9 cellular contexts compared by ENCODE assay signal in genomic region chr12:75482636-75483035, GRCh38. TPM values are rescaled to one million over a fixed set of nuclear protein-coding genes. Genes with fewer than 3 reads are reported as not detected.
DNase-seq lines count a peak whose midpoint lies in the region; ATAC-seq, FAIRE-seq and TF ChIP-seq lines count a peak whose summit lies in the region.
"Had no signal": no experiment of that assay in that cellular context is flagged by ENCODE, and none has a peak within 500 bp of the region (broad histone marks: within the 10 kb centered on the region; RNA-seq: fewer than 3 reads in every experiment).

No MANE protein-coding gene starts in this region.

- no peaks in the 10 kb centered on the region for H3K36me3 Mint-ChIP-seq in type B pancreatic cell

- H3K79me2 ChIP-seq in HepG2 (ENCODE audit: insufficient read depth, low read length) (no peaks in the 10 kb centered on the region), PC-3 (ENCODE audit: low read length) (peaks cover 31% of the 10 kb centered on the region)

- in situ Hi-C loops in HepG2 (cut with HindIII; ENCODE audit: extremely low pct_ligation_motif_present, low pct_unique_long_range_greater_than_20kb): no loop called here

- H3K36me3 ChIP-seq in right lobe of liver: no peaks in the 10 kb centered on the region
- H3K36me3 ChIP-seq in HepG2 (replicated peaks in 1 of 2; ENCODE audit: control insufficient read depth in 1 of 2, insufficient read depth in 2 of 2, low read length in 2 of 2): no peaks in the 10 kb centered on the region
- H3K36me3 ChIP-seq in PC-3 (ENCODE audit: low read depth, low read length): no peaks in the 10 kb centered on the region
- no peaks in the 10 kb centered on the region for H3K36me3 ChIP-seq in gastroesophageal sphincter
- peaks cover 0 to 2% of the 10 kb centered on the region in 2 donors for H3K36me3 ChIP-seq in aorta (ENCODE audit: control insufficient read depth in 1 of 2, insufficient read depth in 2 of 2, low read length in 1 of 2)

- H3K4me1 Mint-ChIP-seq in type B pancreatic cell (ENCODE audit: unreplicated experiment): peaks cover 8% of the 10 kb centered on the region

- H3K27me3 ChIP-seq in right lobe of liver (no peaks in the 10 kb centered on the region), HepG2 (ENCODE audit: control insufficient read depth in 1 of 2, insufficient read depth in 2 of 2, low read length in 2 of 2) (no peaks in the 10 kb centered on the region), PC-3 (ENCODE audit: low read length) (no peaks in the 10 kb centered on the region), gastroesophageal sphincter (no peaks in the 10 kb centered on the region), aorta (ENCODE audit: control insufficient read depth in 1 of 2, insufficient read depth in 2 of 2, low read length in 1 of 2) (no peaks in the 10 kb centered on the region)

- no peaks in the 10 kb centered on the region for H3K9me3 ChIP-seq in right lobe of liver
- H3K9me3 ChIP-seq in HepG2 (ENCODE audit: low read length): no peaks in the 10 kb centered on the region
- no peaks in the 10 kb centered on the region for H3K9me3 ChIP-seq in PC-3 (ENCODE audit: low read length)
- no peaks in the 10 kb centered on the region for H3K9me3 ChIP-seq in gastroesophageal sphincter
- no peaks in the 10 kb centered on the region for H3K9me3 ChIP-seq in aorta (ENCODE audit: control insufficient read depth, low read length)

- H3K4me1 ChIP-seq in right lobe of liver: no peaks in the 10 kb centered on the region
- H3K4me1 ChIP-seq in HepG2 (ENCODE audit: insufficient read depth, low read length): peaks cover 26% of the 10 kb centered on the region
- H3K4me1 ChIP-seq in PC-3 (ENCODE audit: insufficient read depth, low read length): peaks cover 32% of the 10 kb centered on the region
- peaks cover 0 to 38% (median 3%) of the 10 kb centered on the region in 3 donors for H3K4me1 ChIP-seq in gastroesophageal sphincter
- H3K4me1 ChIP-seq in aorta (ENCODE audit: control insufficient read depth in 1 of 2, insufficient read depth in 2 of 2, low read length in 2 of 2): peaks cover 0 to 3% of the 10 kb centered on the region in 2 donors

- TF ChIP-seq POLR2A in right lobe of liver (IDR thresholded peaks at IDR 0.05): no peak
- no peak for TF ChIP-seq POLR2A in HepG2 (IDR thresholded peaks at IDR 0.05; ENCODE audit: insufficient read depth in 1 of 2, low read depth in 2 of 2, low read length in 2 of 2)
- no peak for TF ChIP-seq POLR2A in gastroesophageal sphincter (IDR thresholded peaks at IDR 0.05)

- TF ChIP-seq EP300 in HepG2 (IDR thresholded peaks at IDR 0.05; ENCODE audit: low read depth in 2 of 2, low read length in 2 of 2) (no peak), HepG2 (CRISPR knock-in tag; IDR thresholded peaks at IDR 0.05; ENCODE audit: borderline replicate concordance) (no peak), gastroesophageal sphincter (IDR thresholded peaks at IDR 0.05) (no peak)

- H3K27me3 Mint-ChIP-seq in type B pancreatic cell: no peaks in the 10 kb centered on the region

- no peaks in the 10 kb centered on the region for H3K9me2 ChIP-seq in PC-3 (replicated peaks; ENCODE audit: low read length)

- H4K20me1 ChIP-seq in HepG2 (ENCODE audit: insufficient read depth, low read length) (no peaks in the 10 kb centered on the region), PC-3 (ENCODE audit: low read length) (no peaks in the 10 kb centered on the region)

- H3K9me3 Mint-ChIP-seq in type B pancreatic cell: no peaks in the 10 kb centered on the region

- 18% methylated on average over 4 of the region's 4 CpGs for whole genome bisulfite sequencing in right lobe of liver (ENCODE audit: insufficient coverage, low coverage, low lambda C conversion rate, missing lambda C conversion rate)
- 68% methylated on average over 4 of the region's 4 CpGs for WGBS in HepG2 (ENCODE audit: low lambda C conversion rate)
- WGBS in gastroesophageal sphincter (ENCODE audit: low coverage in 1 of 2), 2 donors: 36 to 38% methylated on average over 4 of the region's 4 CpGs
- 0 to 2% methylated on average over 4 of the region's 4 CpGs for WGBS in aorta, 2 donors

- FAIRE-seq in HepG2 (lab: Jason Lieb, UNC): no peak

- POLR2A ChIA-PET in HepG2 (lab: Yijun Ruan, JAX): no interaction called here
- POLR2A ChIA-PET in PC-3 (lab: Charles Lee; ENCODE audit: unreplicated experiment): interaction anchor here (0.5 kb wide), 1 partner anchor 25 kb away, joined by 8 read pairs; no protein-coding TSS in a partner anchor
- POLR2A ChIA-PET in GM10248 (lab: Yijun Ruan, JAX): no interaction called here

- peak overlapping the region in 1 of 3 donors; percentile 1 for H3K4me3 ChIP-seq in right lobe of liver
- no peak overlapping the region for H3K4me3 ChIP-seq in HepG2 (replicated peaks in 1 of 3; ENCODE audit: insufficient read depth in 1 of 3, low read depth in 2 of 3, low read length in 3 of 3)
- H3K4me3 ChIP-seq in PC-3 (ENCODE audit: low read length): no peak overlapping the region
- H3K4me3 ChIP-seq in gastroesophageal sphincter: peak overlapping the region in 1 of 2 donors; percentile 53
- peak overlapping the region; percentile 99 to 100 for H3K4me3 ChIP-seq in aorta (ENCODE audit: low read length in 2 of 2)
- H3K4me3 ChIP-seq: lung had no signal

- no peak overlapping the region for H3K4me3 Mint-ChIP-seq in type B pancreatic cell

- intact Hi-C loops in right lobe of liver (cut with DNase I) (no loop called here), HepG2 (cut with micrococcal nuclease; ENCODE audit: unreplicated experiment) (loop anchor here (5.0 to 10.0 kb wide), 2 partner anchors 862 to 975 kb away; partner anchors contain the start of gene BBS10), PC-3 (cut with micrococcal nuclease) (loop anchor here (10.0 kb wide), 1 partner anchor 318 kb away; no protein-coding TSS in a partner anchor), aorta (cut with DNase I) (loop anchor here in 1 of 2 donors (5.0 kb wide), 1 partner anchor 150 kb away; the partner anchor contains the start of genes CAPS2 and GLIPR1L1)

- H3K4me2 ChIP-seq in HepG2 (ENCODE audit: low read depth, low read length) (no peak overlapping the region), PC-3 (ENCODE audit: low read length) (peak overlapping the region; percentile 92)

- DNase-seq in right lobe of liver (no peak), HepG2 (ENCODE audit: low spot score) (no peak), PC-3 (no peak), aorta (no peak), GM10248 (ENCODE audit: extremely low spot score) (no peak), NCI-H2029 treated with DMSO at 0.1 percent for 48 hours (lab: John Stamatoyannopoulos, UW) (no peak), type B pancreatic cell (ENCODE audit: extremely low spot score, unreplicated experiment) (no peak)

- no peaks in the 10 kb centered on the region for H3F3A ChIP-seq in PC-3 (ENCODE audit: low read length, unreplicated experiment)

- no peak for ATAC-seq in right lobe of liver
- ATAC-seq in HepG2: no peak
- no peak for ATAC-seq in PC-3
- ATAC-seq in gastroesophageal sphincter: no peak
- no peak for ATAC-seq in aorta (ENCODE audit: low FRiP score)

- no peak overlapping the region for H2AFZ ChIP-seq in HepG2 (ENCODE audit: low read length)
- H2AFZ ChIP-seq in PC-3 (ENCODE audit: low read length): no peak overlapping the region

- no TSS peak for BruUV-seq in HepG2 (replicated peaks; lab: Mats Ljungman, UMichigan)
- BruUV-seq in PC-3 (replicated peaks; lab: Mats Ljungman, UMichigan): no TSS peak

- no peak for TF ChIP-seq RAD21 in HepG2 (CRISPR knock-in tag; IDR thresholded peaks at IDR 0.05)

- TF ChIP-seq CTCF in right lobe of liver (IDR thresholded peaks at IDR 0.05): no peak
- no peak for TF ChIP-seq CTCF in HepG2 (CRISPR knock-in tag; IDR thresholded peaks at IDR 0.05)
- no peak for TF ChIP-seq CTCF in PC-3 (conservative IDR thresholded peaks at IDR 0.05; ENCODE audit: low read depth, low read length)
- no peak for TF ChIP-seq CTCF in gastroesophageal sphincter (IDR thresholded peaks at IDR 0.05)
- TF ChIP-seq CTCF in GM10248 (IDR thresholded peaks at IDR 0.05; ENCODE audit: control extremely low read depth, extremely low read depth, low read depth, missing control alignments): no peak
- no peak for TF ChIP-seq CTCF in type B pancreatic cell (conservative IDR thresholded peaks at IDR 0.05)

- CTCF ChIA-PET in HepG2 (lab: Yijun Ruan, JAX; ENCODE audit: low intra/inter-chr PET ratio, low total read pairs) (no interaction called here), PC-3 (lab: Charles Lee) (no interaction called here), GM10248 (lab: Yijun Ruan, JAX) (interaction anchor here (0.6 to 10.8 kb wide), 14 partner anchors 8 to 555 kb away, joined by 3 to 93 read pairs (median 22); partner anchors contain the start of genes CAPS2, GLIPR1L1, GLIPR1L2 and PHLDA1)

- H3K27ac Mint-ChIP-seq in type B pancreatic cell: no peak overlapping the region

- H3K27ac ChIP-seq in right lobe of liver (peak overlapping the region in 2 of 3 donors; percentile 9 to 42), HepG2 (ENCODE audit: extremely low read length, insufficient read depth, low read length) (no peak overlapping the region), PC-3 (ENCODE audit: low read length) (no peak overlapping the region), gastroesophageal sphincter (peak overlapping the region; percentile 1 to 84 (median 45)), aorta (ENCODE audit: low read depth in 1 of 2, low read length in 2 of 2) (peak overlapping the region; percentile 81 to 97)

- H3K9ac ChIP-seq in HepG2 (ENCODE audit: insufficient read depth, low read depth, low read length) (no peak overlapping the region), PC-3 (ENCODE audit: low read length) (no peak overlapping the region)

RNA-seq across cellular contexts. Expression of gene GLIPR1, which starts 2.1 kb away (rescaled TPM):
- total RNA-seq in right lobe of liver: 10 to 100 TPM in 1 of 6 experiments, 1 to 10 TPM in 5; 3.4 to 16.2 (median 4.0) TPM
- 2.8 and 5.0 TPM in 2 replicates for total RNA-seq in HepG2 (2016; rRNA removed; fragmentation: Illumina TruSeq; extraction: Trizol)
- total RNA-seq in HepG2 (2016; cell fraction: cytosol; rRNA removed; fragmentation: Illumina TruSeq; extraction: Trizol; ENCODE audit: low read depth): 0.97 and 2.2 TPM in 2 replicates
- 3.7 and 6.0 TPM in 2 replicates for total RNA-seq in HepG2 (2016; cell fraction: insoluble cytoplasmic fraction; rRNA removed; fragmentation: Illumina TruSeq; extraction: Trizol)
- 1.9 and 4.2 TPM in 2 replicates for total RNA-seq in HepG2 (2016; cell fraction: membrane; rRNA removed; fragmentation: Illumina TruSeq; extraction: Trizol)
- 5.3 TPM in 2 replicates for total RNA-seq in HepG2 (2016; cell fraction: nucleus; rRNA removed; fragmentation: Illumina TruSeq; extraction: Trizol)
- polyA plus RNA-seq in HepG2 (2011; rRNA removed): 1.9 and 4.9 TPM in 2 replicates
- polyA plus RNA-seq in HepG2 (2011; cell fraction: cytosol; rRNA removed): 1.4 and 4.8 TPM in 2 replicates
- polyA plus RNA-seq in HepG2 (2011; cell fraction: nucleus; rRNA removed): 2.1 and 2.5 TPM in 2 replicates
- 2.8 and 3.5 TPM in 2 replicates for polyA plus RNA-seq in HepG2 (2012)
- 3.4 and 3.8 TPM in 2 replicates for polyA plus RNA-seq in HepG2 (2016; cell fraction: cytosol; fragmentation: Illumina TruSeq; extraction: Trizol; ENCODE audit: low read depth)
- 3.4 and 4.5 TPM in 2 replicates for polyA plus RNA-seq in HepG2 (2016; cell fraction: insoluble cytoplasmic fraction; fragmentation: Illumina TruSeq; extraction: Trizol; ENCODE audit: low read depth)
- polyA plus RNA-seq in HepG2 (2016; cell fraction: membrane; fragmentation: Illumina TruSeq; extraction: Trizol; ENCODE audit: low read depth): 3.0 TPM in 2 replicates
- polyA plus RNA-seq in HepG2 (2016; cell fraction: nucleus; fragmentation: Illumina TruSeq; extraction: Trizol; ENCODE audit: insufficient read depth, low read depth): 9.2 and 10.3 TPM in 2 replicates
- 0.30 and 1.9 TPM in 2 replicates for polyA minus RNA-seq in HepG2 (2011; rRNA and poly(A)+ RNA removed; ENCODE audit: low replicate concordance)
- polyA minus RNA-seq in HepG2 (2011; cell fraction: cytosol; rRNA and poly(A)+ RNA removed): 0.35 and 2.6 TPM in 2 replicates
- 4.8 and 7.2 TPM in 2 replicates for polyA minus RNA-seq in HepG2 (2011; cell fraction: nucleus; rRNA and poly(A)+ RNA removed)
- total RNA-seq in PC-3 (2014; rRNA removed): 21.3 and 22.2 TPM in 2 replicates
- total RNA-seq in gastroesophageal sphincter: 10 to 100 TPM; 20.3 to 32.6 (median 29.1) TPM
- total RNA-seq in aorta: 100 to 1,000 TPM; 152 to 230 TPM
- polyA plus RNA-seq in aorta: 10 to 100 TPM; 41.3 to 47.8 TPM
- total RNA-seq in type B pancreatic cell (ENCODE audit: low replicate concordance): 0.45 and 4.3 TPM in 2 replicates

RNA-seq across cellular contexts. Expression of gene KRR1, which starts 28.8 kb away (rescaled TPM):
- 10 to 100 TPM; 14.1 to 25.3 (median 20.3) TPM for total RNA-seq in right lobe of liver
- total RNA-seq in HepG2 (2016; rRNA removed; fragmentation: Illumina TruSeq; extraction: Trizol): 103 and 161 TPM in 2 replicates
- total RNA-seq in HepG2 (2016; cell fraction: cytosol; rRNA removed; fragmentation: Illumina TruSeq; extraction: Trizol; ENCODE audit: low read depth): 8.5 and 10.4 TPM in 2 replicates
- 98.7 and 161 TPM in 2 replicates for total RNA-seq in HepG2 (2016; cell fraction: insoluble cytoplasmic fraction; rRNA removed; fragmentation: Illumina TruSeq; extraction: Trizol)
- 15.5 and 22.5 TPM in 2 replicates for total RNA-seq in HepG2 (2016; cell fraction: membrane; rRNA removed; fragmentation: Illumina TruSeq; extraction: Trizol)
- total RNA-seq in HepG2 (2016; cell fraction: nucleus; rRNA removed; fragmentation: Illumina TruSeq; extraction: Trizol): 70.4 and 75.4 TPM in 2 replicates
- polyA plus RNA-seq in HepG2 (2011; rRNA removed): 12.4 and 19.3 TPM in 2 replicates
- polyA plus RNA-seq in HepG2 (2011; cell fraction: cytosol; rRNA removed): 6.2 and 9.4 TPM in 2 replicates
- polyA plus RNA-seq in HepG2 (2011; cell fraction: nucleus; rRNA removed): 12.0 and 14.6 TPM in 2 replicates
- polyA plus RNA-seq in HepG2 (2012): 27.2 and 40.7 TPM in 2 replicates
- polyA plus RNA-seq in HepG2 (2016; cell fraction: cytosol; fragmentation: Illumina TruSeq; extraction: Trizol; ENCODE audit: low read depth): 2.2 and 3.6 TPM in 2 replicates
- polyA plus RNA-seq in HepG2 (2016; cell fraction: insoluble cytoplasmic fraction; fragmentation: Illumina TruSeq; extraction: Trizol; ENCODE audit: low read depth): 112 and 126 TPM in 2 replicates
- 5.4 and 6.5 TPM in 2 replicates for polyA plus RNA-seq in HepG2 (2016; cell fraction: membrane; fragmentation: Illumina TruSeq; extraction: Trizol; ENCODE audit: low read depth)
- 71.8 and 72.7 TPM in 2 replicates for polyA plus RNA-seq in HepG2 (2016; cell fraction: nucleus; fragmentation: Illumina TruSeq; extraction: Trizol; ENCODE audit: insufficient read depth, low read depth)
- 5.2 and 9.7 TPM in 2 replicates for polyA minus RNA-seq in HepG2 (2011; rRNA and poly(A)+ RNA removed; ENCODE audit: low replicate concordance)
- polyA minus RNA-seq in HepG2 (2011; cell fraction: cytosol; rRNA and poly(A)+ RNA removed): 12.0 and 21.5 TPM in 2 replicates
- 83.9 and 96.6 TPM in 2 replicates for polyA minus RNA-seq in HepG2 (2011; cell fraction: nucleus; rRNA and poly(A)+ RNA removed)
- total RNA-seq in PC-3 (2014; rRNA removed): 49.9 and 68.4 TPM in 2 replicates
- 10 to 100 TPM; 33.0 to 46.2 (median 36.6) TPM for total RNA-seq in gastroesophageal sphincter
- total RNA-seq in aorta: 10 to 100 TPM; 38.6 to 42.5 TPM
- polyA plus RNA-seq in aorta: 10 to 100 TPM in 1 of 2 donors, 1 to 10 TPM in 1; 3.8 to 17.8 TPM
- 66.9 and 87.8 TPM in 2 replicates for total RNA-seq in type B pancreatic cell (ENCODE audit: low replicate concordance)

Comparison
In these comparisons a context has a peak if more than half of its experiments do, and no peak if none do; other contexts are left out.
1. H3K27ac ChIP-seq: peak in right lobe of liver (2 of 3), gastroesophageal sphincter (4 of 4) and aorta (2 of 2); none in HepG2 (single experiment) and PC-3 (single experiment).
2. intact Hi-C loops: an anchor here in HepG2 (5.0 to 10.0 kb wide) and PC-3 (10.0 kb wide); none called in right lobe of liver.
3. H3K4me3 ChIP-seq: peak in aorta (2 of 2); none in HepG2 (0 of 3) and PC-3 (single experiment).